Comparison of ENCODE assay signal across 11 cellular contexts in the genomic region with DNA sequence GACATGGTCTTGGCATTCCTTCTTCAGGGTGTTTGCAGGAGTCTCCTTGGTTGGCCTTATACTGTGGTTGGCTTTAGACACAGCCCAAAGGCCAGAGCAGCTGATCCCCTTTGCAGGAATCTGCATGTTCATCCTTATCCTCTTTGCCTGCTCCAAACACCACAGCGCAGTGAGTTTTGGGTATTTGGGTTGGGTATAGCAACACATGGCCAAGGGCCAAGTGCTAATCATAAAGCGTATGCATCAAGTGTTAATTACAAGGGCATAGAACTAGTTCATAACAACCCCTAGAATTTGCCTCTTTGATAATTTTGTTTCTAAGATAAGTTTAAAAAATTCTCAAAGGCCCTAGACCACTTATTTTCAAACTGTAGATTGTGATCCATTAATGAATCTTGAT. TPM values are rescaled to one million over a fixed set of nuclear protein-coding genes. Genes with fewer than 3 reads are reported as not detected.
"Had no signal": no experiment of that assay in that cellular context is flagged by ENCODE, and none has a peak within 500 bp of the region (broad histone marks: within the 10 kb centered on the region; RNA-seq: fewer than 3 reads in every experiment).

No MANE protein-coding gene starts in this region.

- H3K9me3 ChIP-seq: HAP-1 had no signal

- H3K9ac ChIP-seq: GM23248, KMS-11 had no signal

- H2AFZ ChIP-seq: GM23248 had no signal

- ATAC-seq: HCT116 had no signal

- H3K4me3 ChIP-seq: GM23248, HAP-1 had no signal

- DNase-seq: GM23248, GOT3, H7, HFFc6, IMR-90, KBM-7 had no signal

- H3K36me3 ChIP-seq: HAP-1 had no signal

- H3K27ac ChIP-seq: GM23248, HL-60, KMS-11 had no signal

- H3K4me1 ChIP-seq: HAP-1 had no signal

- H3K4me2 ChIP-seq: KMS-11 had no signal

RNA-seq across cellular contexts. Expression of a gene that starts 11.8 kb away (rescaled TPM):
- total RNA-seq: GM23248, H4, H7, HFFc6, IMR-90 had no signal
- polyA plus RNA-seq: GM23248, IMR-90 had no signal
